In genomic region chr9:18255158-18255629, GRCh38 we compare ENCODE assay signal across 9 cellular contexts.
DNase-seq lines count a peak whose midpoint lies in the region; ATAC-seq, FAIRE-seq and TF ChIP-seq lines count a peak whose summit lies in the region.
"Had no signal": no experiment of that assay in that cellular context is flagged by ENCODE, and none has a peak within 500 bp of the region (broad histone marks: within the 10 kb centered on the region; RNA-seq: fewer than 3 reads in every experiment).

No MANE protein-coding gene starts in this region.

- DNase-seq in CMK (ENCODE audit: low read depth) (peak; percentile 20), NCI-H69 (lab: John Stamatoyannopoulos, UW) (peak; percentile 93), H1 (ENCODE audit: low read depth in 1 of 2, low spot score in 2 of 2) (peak; percentile 31 to 87), mesenteric fat pad (ENCODE audit: low spot score) (peak; percentile 91)
- DNase-seq in activated CD8-positive, alpha-beta T cell treated with anti-CD3 and anti-CD28 coated beads for 36 hours: peak; percentile 82
- DNase-seq in stimulated activated CD8-positive, alpha-beta memory T cell treated with anti-CD3 and anti-CD28 coated beads, Interleukin-2, amount 100 ng/mL, for 1 hour (ENCODE audit: low read depth in 2 of 2): peak; percentile 22 to 59

- no peak overlapping the region for H3K14ac ChIP-seq in H1 (ENCODE audit: insufficient read length)

- H3K4me2 ChIP-seq in H1 (ENCODE audit: insufficient read depth in 1 of 2, low read depth in 2 of 2, low read length in 2 of 2): no peak overlapping the region

- no peaks in the 10 kb centered on the region for H3K79me1 ChIP-seq in H1 (ENCODE audit: low read depth, low read length)

- no peaks in the 10 kb centered on the region for H3K9me3 ChIP-seq in H1 (ENCODE audit: insufficient read depth in 2 of 2, low read depth in 1 of 2, low read length in 1 of 2)

- peak; percentile 93 for TF ChIP-seq CTCF in activated CD8-positive, alpha-beta T cell treated with anti-CD3 and anti-CD28 coated beads for 36 hours (IDR thresholded peaks at IDR 0.05)
- TF ChIP-seq CTCF in H1 (IDR thresholded peaks at IDR 0.05; ENCODE audit: control extremely low read depth in 1 of 3, insufficient read depth in 1 of 3, low read depth in 1 of 3, low read length in 3 of 3): peak; percentile 68 to 90 (median 78)

- no peaks in the 10 kb centered on the region for H3K9me3 Mint-ChIP-seq in activated CD8-positive, alpha-beta T cell treated with anti-CD3 and anti-CD28 coated beads for 36 hours

- no peaks in the 10 kb centered on the region for H3K4me1 ChIP-seq in H1 (replicated peaks in 1 of 4; ENCODE audit: control insufficient read depth in 3 of 4, insufficient read depth in 4 of 4, low read length in 3 of 4)

- no peak overlapping the region for H2BK5ac ChIP-seq in H1 (ENCODE audit: low read depth, low read length)

- no peaks in the 10 kb centered on the region for H3K36me3 ChIP-seq in H1 (ENCODE audit: control insufficient read depth in 2 of 4, insufficient read depth in 4 of 4, low read length in 3 of 4)

- no peaks in the 10 kb centered on the region for H3K23me2 ChIP-seq in H1 (ENCODE audit: low read depth, low read length)

- peak; percentile 82 for FAIRE-seq in H1 (lab: Jason Lieb, UNC)

- H3K27me3 Mint-ChIP-seq in activated CD8-positive, alpha-beta T cell treated with anti-CD3 and anti-CD28 coated beads for 36 hours: peaks cover 7% of the 10 kb centered on the region

- no peak overlapping the region for H3K27ac Mint-ChIP-seq in activated CD8-positive, alpha-beta T cell treated with anti-CD3 and anti-CD28 coated beads for 36 hours
- H3K27ac Mint-ChIP-seq: activated naive CD8-positive, alpha-beta T cell had no signal

- H4K5ac ChIP-seq in H1 (ENCODE audit: insufficient read length, low read depth, low read length): no peak overlapping the region

- H2BK120ac ChIP-seq in H1 (replicated peaks; ENCODE audit: low read depth, low read length): no peak overlapping the region

- intact Hi-C loops in activated CD8-positive, alpha-beta T cell treated with anti-CD3 and anti-CD28 coated beads for 36 hours (cut with micrococcal nuclease): loop anchor here (5.0 kb wide), 3 partner anchors 187 to 1202 kb away; partner anchors contain the start of gene SAXO1

- H3K4ac ChIP-seq in H1 (replicated peaks; ENCODE audit: insufficient read length, low read depth, low read length): no peak overlapping the region

- no peak overlapping the region for H2BK20ac ChIP-seq in H1 (ENCODE audit: low read length)

- H3K4me3 Mint-ChIP-seq in activated CD8-positive, alpha-beta T cell treated with anti-CD3 and anti-CD28 coated beads for 36 hours: no peak overlapping the region
- H3K4me3 Mint-ChIP-seq: activated naive CD8-positive, alpha-beta T cell had no signal

- no peaks in the 10 kb centered on the region for H3K4me1 Mint-ChIP-seq in activated CD8-positive, alpha-beta T cell treated with anti-CD3 and anti-CD28 coated beads for 36 hours (ENCODE audit: low read depth)

- no peak for TF ChIP-seq EP300 in H1 (IDR thresholded peaks at IDR 0.05; ENCODE audit: borderline replicate concordance in 1 of 2, low read depth in 2 of 2, low read length in 2 of 2)

- no peak overlapping the region for H4K91ac ChIP-seq in H1 (replicated peaks; ENCODE audit: insufficient read length, low read length)

- 0 out of 2 replicates have a peak overlapping the region, but pooled peaks have one; percentile 43 for H2AFZ ChIP-seq in H1 (ENCODE audit: low read length)

- TF ChIP-seq POLR2A in H1 (IDR thresholded peaks at IDR 0.05; ENCODE audit: control extremely low read depth in 1 of 2, low read depth in 2 of 2, low read length in 2 of 2): no peak

- no peak overlapping the region for H3K56ac ChIP-seq in H1 (replicated peaks; ENCODE audit: insufficient read length, low read depth, low read length)

- TF ChIP-seq RAD21 in H1 (IDR thresholded peaks at IDR 0.05 in 1 of 2, conservative IDR thresholded peaks at IDR 0.05 in 1 of 2; ENCODE audit: low read depth in 2 of 2, low read length in 2 of 2): peak; percentile 90 to 96

- no peak overlapping the region for H3K27ac ChIP-seq in H1 (ENCODE audit: low read depth, low read length)

- POLR2A ChIA-PET in activated CD8-positive, alpha-beta T cell treated with anti-CD3 and anti-CD28 coated beads for 36 hours (lab: Charles Lee): no interaction called here
- POLR2A ChIA-PET in H1 (lab: Charles Lee; ENCODE audit: partially characterized antibody): interaction anchor here (0.6 to 1.4 kb wide), 3 partner anchors 183 to 238 kb away, joined by 3 to 4 read pairs (median 3); no protein-coding TSS in a partner anchor

- 14% methylated on average over 9 of the region's 9 CpGs; no CpG with 5 or more reads in 1 of the 2 experiments for WGBS in H1 (ENCODE audit: extremely low coverage in 1 of 2, insufficient coverage in 1 of 2, insufficient read length in 1 of 2, insufficient replicate concordance in 2 of 2, low coverage in 1 of 2, low lambda C conversion rate in 2 of 2, missing lambda C conversion rate in 1 of 2), 2 experiments

- no peaks in the 10 kb centered on the region for H4K20me1 ChIP-seq in H1 (replicated peaks in 1 of 2; ENCODE audit: control insufficient read depth in 1 of 2, insufficient read depth in 2 of 2, low read length in 2 of 2)

- CTCF ChIA-PET in activated CD8-positive, alpha-beta T cell treated with anti-CD3 and anti-CD28 coated beads for 36 hours (lab: Charles Lee): interaction anchor here (0.6 to 5.1 kb wide), 39 partner anchors 8 to 1699 kb away, joined by 3 to 44 read pairs (median 4); no protein-coding TSS in a partner anchor
- CTCF ChIA-PET in H1 (lab: Charles Lee; ENCODE audit: partially characterized antibody): interaction anchor here (0.6 to 4.9 kb wide), 73 partner anchors 9 to 1630 kb away, joined by 3 to 39 read pairs (median 4); no protein-coding TSS in a partner anchor

- H3K79me2 ChIP-seq in H1 (ENCODE audit: control insufficient read depth in 1 of 2, insufficient read depth in 2 of 2, low read length in 2 of 2): no peaks in the 10 kb centered on the region

- H3K27me3 ChIP-seq in H1 (replicated peaks in 1 of 4; ENCODE audit: control insufficient read depth in 3 of 4, extremely low read depth in 1 of 4, insufficient read depth in 3 of 4, low read length in 3 of 4): no peaks in the 10 kb centered on the region

- H2AK5ac ChIP-seq in H1 (ENCODE audit: low read depth, low read length): no peak overlapping the region

- no peak overlapping the region for H3K9ac ChIP-seq in H1 (replicated peaks in 1 of 4; ENCODE audit: extremely low read depth in 1 of 4, low read depth in 3 of 4, low read length in 3 of 4)

- peak; percentile 94 for ATAC-seq in GM19438 (IDR thresholded peaks at IDR 0.05; ENCODE audit: low read depth, unreplicated experiment)
- ATAC-seq in HG03469 (IDR thresholded peaks at IDR 0.05; ENCODE audit: unreplicated experiment): peak; percentile 93
- peak; percentile 81 for ATAC-seq in activated CD8-positive, alpha-beta T cell treated with anti-CD3 and anti-CD28 coated beads for 36 hours

- H2BK12ac ChIP-seq in H1 (ENCODE audit: low read depth, low read length): no peak overlapping the region

- H3K4me3 ChIP-seq in H1 (ENCODE audit: extremely low read depth in 1 of 4, insufficient read depth in 2 of 4, low read depth in 3 of 4, low read length in 4 of 4): no peak overlapping the region

- H3K23ac ChIP-seq in H1 (ENCODE audit: insufficient read length): no peak overlapping the region

- H2BK15ac ChIP-seq in H1 (ENCODE audit: low read length): no peak overlapping the region

- H4K8ac ChIP-seq in H1 (ENCODE audit: extremely low read depth, insufficient read depth, low read length): no peak overlapping the region

- H3K18ac ChIP-seq in H1 (ENCODE audit: extremely low read depth, low read length): no peak overlapping the region

- H3K36me3 Mint-ChIP-seq in activated CD8-positive, alpha-beta T cell treated with anti-CD3 and anti-CD28 coated beads for 36 hours (ENCODE audit: low read depth): no peaks in the 10 kb centered on the region
- H3K36me3 Mint-ChIP-seq: activated naive CD8-positive, alpha-beta T cell had no signal

TF ChIP-seq in H1, 55 proteins besides CTCF, POLR2A, EP300 and RAD21 (continues in another document):
- 0 out of 2 replicates have a peak, but pooled peaks have one; percentile 26 for TF ChIP-seq TEAD4 (IDR thresholded peaks at IDR 0.05; ENCODE audit: low read depth, low read length)

Comparison
In these comparisons a context has a peak if more than half of its experiments do, and no peak if none do; other contexts are left out.
1. DNase-seq: peak in every context shown above with its lines; median percentile 93 in NCI-H69; 91 in mesenteric fat pad; 82 in activated CD8-positive, alpha-beta T cell treated with anti-CD3 and anti-CD28 coated beads for 36 hours; 59 in H1; 40 in stimulated activated CD8-positive, alpha-beta memory T cell treated with anti-CD3 and anti-CD28 coated beads, Interleukin-2, amount 100 ng/mL, for 1 hour; 20 in CMK.